In the genomic region with DNA sequence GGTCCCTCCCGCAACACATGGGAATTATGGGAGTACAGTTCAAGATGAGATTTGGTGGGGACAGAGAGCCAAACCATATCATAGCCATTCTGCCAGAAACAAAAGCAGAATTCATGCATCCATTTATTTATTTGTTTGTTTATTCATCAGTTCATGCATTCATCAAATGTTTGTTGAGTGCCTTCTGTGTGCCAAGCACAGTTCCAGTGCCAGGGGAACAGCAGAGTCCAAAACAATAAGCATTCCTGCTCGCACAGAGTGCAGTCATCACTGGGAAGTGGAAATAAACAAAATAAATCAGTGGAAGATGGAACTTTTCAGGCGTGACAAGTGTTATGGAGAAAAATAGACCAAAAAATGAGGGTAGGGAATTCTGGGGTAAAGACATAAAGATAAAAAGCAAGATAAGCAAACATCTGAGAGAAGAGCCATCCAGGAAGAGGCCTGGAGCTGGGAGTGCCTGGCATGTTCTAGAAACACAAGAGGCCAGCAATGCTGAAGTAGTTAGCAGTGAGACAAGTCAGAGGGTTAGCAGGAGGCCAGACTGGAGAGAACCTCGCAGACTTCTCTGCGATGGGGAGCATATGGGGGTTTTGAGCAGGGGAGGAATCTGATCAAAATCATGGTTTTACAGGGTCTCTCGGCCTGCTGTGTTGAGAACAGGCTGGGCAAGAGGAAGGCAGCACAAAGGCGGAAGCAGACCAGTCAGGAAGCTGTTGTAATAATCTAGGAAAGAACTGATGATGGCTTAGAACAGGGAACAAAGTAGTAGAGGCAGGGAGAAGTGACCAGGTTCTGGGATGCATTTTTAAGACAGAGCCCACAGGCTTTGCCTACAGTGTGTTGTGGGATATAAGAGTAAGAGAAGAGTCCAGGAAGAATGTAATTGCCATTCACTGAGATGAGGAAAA, we compare ENCODE assay signal across 26 cellular contexts.
DNase-seq lines count a peak whose midpoint lies in the region; FAIRE-seq and TF ChIP-seq lines count a peak whose summit lies in the region.
"Had no signal": no experiment of that assay in that cellular context is flagged by ENCODE, and none has a peak within 500 bp of the region (broad histone marks: within the 10 kb centered on the region; RNA-seq: fewer than 3 reads in every experiment).

No MANE protein-coding gene starts in this region.

- TF ChIP-seq POLR2A in GM12891 (IDR thresholded peaks at IDR 0.05; ENCODE audit: low read depth, low read length) = no peak

- no peak overlapping the region for H3K27ac Mint-ChIP-seq in immature natural killer cell
- H3K27ac Mint-ChIP-seq: activated CD4-positive, alpha-beta T cell treated with anti-CD3 and anti-CD28 coated beads, Interleukin-2, amount 10 ng/mL, durations not matched to agents 7 days and 5 days; activated T-helper 1 cell treated with anti-CD3 and anti-CD28 coated beads, Interleukin-12 subunit alpha, Interleukin-12 subunit beta, Interleukin-2, Interleukin-4 antibody, amounts not matched to agents 30 ng/mL and 10 ng/mL and 1 ng/mL, durations not matched to agents 14 hours and 24 hours and 36 hours; CD4-positive, CD25-positive, alpha-beta regulatory T cell; memory B cell had no signal

- H3K27me3 ChIP-seq in MG63 = no peaks in the 10 kb centered on the region
- H3K27me3 ChIP-seq: gastrocnemius medialis, Peyer's patch, right atrium auricular region, upper lobe of left lung had no signal

- no peak for FAIRE-seq in GM12891 (lab: Jason Lieb, UNC)
- FAIRE-seq: astrocyte, kidney had no signal

- H3K36me3 ChIP-seq in MG63 = no peaks in the 10 kb centered on the region
- H3K36me3 ChIP-seq: gastrocnemius medialis, Peyer's patch, right atrium auricular region, upper lobe of left lung, WERI-Rb-1 had no signal

- H3K27me3 Mint-ChIP-seq in immature natural killer cell (ENCODE audit: low read depth in 3 of 3) = peaks cover 0 to 4% (median 0%) of the 10 kb centered on the region in 3 donors
- H3K27me3 Mint-ChIP-seq: activated CD4-positive, alpha-beta T cell treated with anti-CD3 and anti-CD28 coated beads, Interleukin-2, amount 10 ng/mL, durations not matched to agents 7 days and 5 days; CD4-positive, CD25-positive, alpha-beta regulatory T cell had no signal

- no peak overlapping the region for H3K4me3 Mint-ChIP-seq in immature natural killer cell
- H3K4me3 Mint-ChIP-seq: activated CD4-positive, alpha-beta T cell treated with anti-CD3 and anti-CD28 coated beads, Interleukin-2, amount 10 ng/mL, durations not matched to agents 7 days and 5 days; activated T-helper 1 cell treated with anti-CD3 and anti-CD28 coated beads, Interleukin-12 subunit alpha, Interleukin-12 subunit beta, Interleukin-2, Interleukin-4 antibody, amounts not matched to agents 30 ng/mL and 10 ng/mL and 1 ng/mL, durations not matched to agents 14 hours and 24 hours and 36 hours; CD4-positive, CD25-positive, alpha-beta regulatory T cell; memory B cell had no signal

- peaks cover 0 to 1% (median 0%) of the 10 kb centered on the region in 6 donors for H3K9me3 Mint-ChIP-seq in immature natural killer cell
- H3K9me3 Mint-ChIP-seq: activated CD4-positive, alpha-beta T cell treated with anti-CD3 and anti-CD28 coated beads, Interleukin-2, amount 10 ng/mL, durations not matched to agents 7 days and 5 days; activated T-helper 1 cell treated with anti-CD3 and anti-CD28 coated beads, Interleukin-12 subunit alpha, Interleukin-12 subunit beta, Interleukin-2, Interleukin-4 antibody, amounts not matched to agents 30 ng/mL and 10 ng/mL and 1 ng/mL, durations not matched to agents 14 hours and 24 hours and 36 hours; memory B cell had no signal

- H3K9me3 ChIP-seq in MG63 = no peaks in the 10 kb centered on the region
- H3K9me3 ChIP-seq: gastrocnemius medialis, Peyer's patch, right atrium auricular region, upper lobe of left lung had no signal

- H3K4me3 ChIP-seq in MG63 = no peak overlapping the region
- H3K4me3 ChIP-seq: gastrocnemius medialis, Peyer's patch, right atrium auricular region, upper lobe of left lung had no signal

- H3K36me3 Mint-ChIP-seq in immature natural killer cell = no peaks in the 10 kb centered on the region
- H3K36me3 Mint-ChIP-seq: CD4-positive, CD25-positive, alpha-beta regulatory T cell; memory B cell had no signal

- peak; percentile 19 for DNase-seq in AG20443 (ENCODE audit: low spot score)
- DNase-seq in MG63 = peak; percentile 78
- DNase-seq in fibroblast of gingiva (ENCODE audit: low read depth) = peak; percentile 40
- DNase-seq in pons (ENCODE audit: low spot score) = peak; percentile 45
- DNase-seq in immature natural killer cell = no peak
- no peak for DNase-seq in GM12891 (ENCODE audit: insufficient read length, low spot score)
- no peak for DNase-seq in NCI-H524 treated with DMSO at 0.1 percent for 48 hours (lab: John Stamatoyannopoulos, UW)
- DNase-seq in NCI-H2171 treated with DMSO at 0.1 percent for 48 hours (lab: John Stamatoyannopoulos, UW) = no peak
- DNase-seq: activated CD4-positive, alpha-beta T cell treated with anti-CD3 and anti-CD28 coated beads, Interleukin-2, amount 10 ng/mL, durations not matched to agents 7 days and 5 days; activated naive CD4-positive, alpha-beta T cell treated with anti-CD3 and anti-CD28 coated beads, Interleukin-2, amount 50 U/mL, for 16 hours; CD4-positive, CD25-positive, alpha-beta regulatory T cell; gastrocnemius medialis; GDM1; HCEC 1CT; kidney; MV-4-11; Peyer's patch; stimulated activated CD4-positive, alpha-beta T cell treated with anti-CD3 and anti-CD28 coated beads, Interleukin-12 subunit alpha, Interleukin-12 subunit beta, amount 100 ng/mL, for 4 hours; stimulated activated CD4-positive, alpha-beta T cell treated with anti-CD3 and anti-CD28 coated beads, Interleukin-4, amount 100 ng/mL, for 4 hours; stimulated activated naive CD8-positive, alpha-beta T cell treated with anti-CD3 and anti-CD28 coated beads, Interleukin-15, Interleukin-2, amounts not matched to agents 100 U/mL and 50 U/mL, for 24 hours; WERI-Rb-1 had no signal

- H3K4me1 Mint-ChIP-seq in immature natural killer cell = no peaks in the 10 kb centered on the region
- H3K4me1 Mint-ChIP-seq: activated CD4-positive, alpha-beta T cell treated with anti-CD3 and anti-CD28 coated beads, Interleukin-2, amount 10 ng/mL, durations not matched to agents 7 days and 5 days; memory B cell had no signal

TF ChIP-seq in GM12891, 5 proteins besides CTCF, POLR2A, EP300 and RAD21:
- TF ChIP-seq PAX5 (IDR thresholded peaks at IDR 0.05; ENCODE audit: insufficient read depth, low read length, severe bottlenecking) (no peak), SPI1 (IDR thresholded peaks at IDR 0.05; ENCODE audit: low read depth, low read length) (no peak), POLR2AphosphoS5 (IDR thresholded peaks at IDR 0.05; ENCODE audit: low read depth, low read length) (no peak), POU2F2 (IDR thresholded peaks at IDR 0.05; ENCODE audit: low read depth, low read length) (no peak), TAF1 (IDR thresholded peaks at IDR 0.05; ENCODE audit: low read depth, low read length) (no peak)

Comparison
In these comparisons a context has a peak if more than half of its experiments do, and no peak if none do; other contexts are left out.
1. DNase-seq: peak in AG20443 (single experiment), MG63 (single experiment), fibroblast of gingiva (single experiment) and pons (single experiment); none in immature natural killer cell (0 of 3), GM12891 (single experiment), NCI-H524 treated with DMSO at 0.1 percent for 48 hours (single experiment) and NCI-H2171 treated with DMSO at 0.1 percent for 48 hours (single experiment).